Comparison of ENCODE assay signal across 9 cellular contexts in the genomic region with DNA sequence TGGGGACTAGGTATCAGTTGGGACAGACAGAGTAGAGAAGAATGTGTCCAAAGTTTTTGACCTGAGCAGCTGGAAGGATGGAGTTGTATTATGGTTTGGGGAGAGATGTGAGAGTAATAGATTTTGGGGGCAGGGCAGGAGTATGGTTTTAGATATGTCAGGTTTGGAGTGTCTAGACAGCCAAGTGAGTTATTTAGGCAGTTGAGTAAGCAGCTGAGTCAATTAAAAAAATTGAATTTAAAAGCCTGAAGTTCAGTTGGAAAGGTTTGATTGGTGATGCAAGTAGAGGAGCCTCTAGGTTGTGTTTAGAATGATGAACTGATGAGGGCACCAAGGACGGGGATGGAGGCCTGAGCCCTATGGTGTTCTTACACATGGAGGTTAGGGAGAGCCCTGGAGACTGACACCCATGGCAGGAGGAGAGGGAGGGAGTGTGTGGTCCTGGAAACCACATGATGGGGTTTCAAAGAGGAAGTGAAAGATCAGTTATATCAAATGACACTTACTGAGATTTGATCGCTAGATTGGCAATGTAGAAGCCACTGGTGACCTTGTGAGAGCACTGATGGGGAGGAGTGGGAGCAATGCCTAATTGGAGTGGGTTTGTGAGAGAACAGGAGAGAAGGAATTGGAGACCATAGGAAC. TPM values are rescaled to one million over a fixed set of nuclear protein-coding genes. Genes with fewer than 3 reads are reported as not detected.
DNase-seq lines count a peak whose midpoint lies in the region; ATAC-seq and TF ChIP-seq lines count a peak whose summit lies in the region.
"Had no signal": no experiment of that assay in that cellular context is flagged by ENCODE, and none has a peak within 500 bp of the region (broad histone marks: within the 10 kb centered on the region; RNA-seq: fewer than 3 reads in every experiment).

No MANE protein-coding gene starts in this region.

- H3K9me3 ChIP-seq in CD8-positive, alpha-beta memory T cell (ENCODE audit: low read length), result no peaks in the 10 kb centered on the region
- no peaks in the 10 kb centered on the region for H3K9me3 ChIP-seq in duodenal mucosa (ENCODE audit: control insufficient read depth in 1 of 2, low read length in 2 of 2)

- H3K9me3 Mint-ChIP-seq in CD8-positive, alpha-beta memory T cell, result no peaks in the 10 kb centered on the region

- ATAC-seq in GM21529 (IDR thresholded peaks at IDR 0.05; ENCODE audit: unreplicated experiment) (peak; percentile 68), HG03457 (IDR thresholded peaks at IDR 0.05; ENCODE audit: unreplicated experiment) (no peak)

- H3K27me3 Mint-ChIP-seq in CD8-positive, alpha-beta memory T cell, result peaks cover 0 to 5% of the 10 kb centered on the region in 2 donors

- peak overlapping the region; percentile 55 for H3K4me3 ChIP-seq in CD8-positive, alpha-beta memory T cell (ENCODE audit: low read length)
- H3K4me3 ChIP-seq in NB4 (ENCODE audit: low read depth, low read length), result no peak overlapping the region
- peak overlapping the region; percentile 33 to 44 for H3K4me3 ChIP-seq in duodenal mucosa (ENCODE audit: low read depth in 1 of 2, low read length in 2 of 2)

- H3K27ac Mint-ChIP-seq in CD8-positive, alpha-beta memory T cell, result no peak overlapping the region

- H3K4me1 Mint-ChIP-seq in CD8-positive, alpha-beta memory T cell, result peaks cover 0 to 64% (median 21%) of the 10 kb centered on the region in 3 donors

- no peaks in the 10 kb centered on the region for H3K36me3 ChIP-seq in CD8-positive, alpha-beta memory T cell (ENCODE audit: insufficient read depth, low read length)
- no peaks in the 10 kb centered on the region for H3K36me3 ChIP-seq in duodenal mucosa (ENCODE audit: control insufficient read depth in 1 of 2, insufficient read depth in 2 of 2, low read length in 2 of 2)

- DNase-seq in CD8-positive, alpha-beta memory T cell, result peak in 4 of 5 donors; percentile 13 to 54 (median 41)
- DNase-seq in NB4 (ENCODE audit: low read depth) (peak; percentile 77), NCI-H1105 treated with DMSO at 0.1 percent for 48 hours (lab: John Stamatoyannopoulos, UW) (no peak), COLO829 (ENCODE audit: low spot score) (no peak), HuH-7.5 (ENCODE audit: low spot score) (no peak)
- DNase-seq: NCI-H146 had no signal

- CTCF ChIA-PET in CD8-positive, alpha-beta memory T cell (lab: Charles Lee), result interaction anchor here (2.1 to 29.5 kb wide), 3 partner anchors 9 to 23 kb away, joined by 4 to 582 read pairs (median 51); partner anchors contain the start of gene ITGA6

- peak overlapping the region in 1 of 2 donors; percentile 8 for H3K9ac ChIP-seq in duodenal mucosa (ENCODE audit: low read depth in 1 of 2, low read length in 2 of 2)

- TF ChIP-seq CTCF in NB4 (IDR thresholded peaks at IDR 0.05; ENCODE audit: low read depth, low read length), result no peak

- no peaks in the 10 kb centered on the region for H3K27me3 ChIP-seq in CD8-positive, alpha-beta memory T cell (ENCODE audit: insufficient read depth, low read length, poor library complexity, severe bottlenecking)
- no peaks in the 10 kb centered on the region for H3K27me3 ChIP-seq in duodenal mucosa (ENCODE audit: control insufficient read depth in 1 of 2, insufficient read depth in 2 of 2, low read length in 2 of 2)

- peaks cover 0 to 2% (median 0%) of the 10 kb centered on the region in 3 donors for H3K36me3 Mint-ChIP-seq in CD8-positive, alpha-beta memory T cell

- no peak for TF ChIP-seq POLR2A in NB4 (IDR thresholded peaks at IDR 0.05; ENCODE audit: extremely low read depth, insufficient read length)

- POLR2A ChIA-PET in CD8-positive, alpha-beta memory T cell (lab: Charles Lee), result interaction anchor here (1.0 to 3.9 kb wide), 2 partner anchors 24 to 25 kb away, joined by 4 to 30 read pairs; no protein-coding TSS in a partner anchor

- H3K4me1 ChIP-seq in CD8-positive, alpha-beta memory T cell (ENCODE audit: insufficient read depth, low read length), result peaks cover 98% of the 10 kb centered on the region
- peaks cover 93 to 94% of the 10 kb centered on the region in 2 donors for H3K4me1 ChIP-seq in duodenal mucosa (ENCODE audit: control insufficient read depth in 1 of 2, insufficient read depth in 2 of 2, low read length in 2 of 2)

- no peak overlapping the region for H3K4me3 Mint-ChIP-seq in CD8-positive, alpha-beta memory T cell

- H3K27ac ChIP-seq in CD8-positive, alpha-beta memory T cell (ENCODE audit: low read depth, low read length), result no peak overlapping the region
- H3K27ac ChIP-seq in duodenal mucosa (ENCODE audit: low read depth, low read length), result no peak overlapping the region

RNA-seq across cellular contexts. Expression of gene ITGA6, which starts 10.2 kb away (rescaled TPM):
- 1 to 10 TPM; 8.0 to 9.0 TPM for total RNA-seq in CD8-positive, alpha-beta memory T cell
- polyA plus RNA-seq in CD8-positive, alpha-beta memory T cell, result 39.4 TPM

Comparison
In these comparisons a context has a peak if more than half of its experiments do, and no peak if none do; other contexts are left out.
1. DNase-seq: peak in CD8-positive, alpha-beta memory T cell (4 of 5) and NB4 (single experiment); none in NCI-H1105 treated with DMSO at 0.1 percent for 48 hours (single experiment), COLO829 (single experiment) and HuH-7.5 (single experiment).